In genomic region chr6:38307730-38308129, GRCh38 we compare ENCODE assay signal across 9 cellular contexts.
DNase-seq lines count a peak whose midpoint lies in the region; ATAC-seq, FAIRE-seq and TF ChIP-seq lines count a peak whose summit lies in the region.
"Had no signal": no experiment of that assay in that cellular context is flagged by ENCODE, and none has a peak within 500 bp of the region (broad histone marks: within the 10 kb centered on the region; RNA-seq: fewer than 3 reads in every experiment).

No MANE protein-coding gene starts in this region.

- no peaks in the 10 kb centered on the region for H3K9me3 Mint-ChIP-seq in activated T-cell treated with anti-CD3 and anti-CD28 coated beads, Interleukin-2, amount 50 U/mL, for 72 hours

- FAIRE-seq in GM12878 (lab: Jason Lieb, UNC), result peak; percentile 86

- H4K20me1 ChIP-seq in GM12878 (ENCODE audit: control insufficient read depth, insufficient read depth), result no peaks in the 10 kb centered on the region

- SMC1A ChIA-PET in GM12878 (lab: Charles Lee; ENCODE audit: uncharacterized antibody, unreplicated experiment), result interaction anchor here (0.8 to 2.1 kb wide), 15 partner anchors 8 to 477 kb away, joined by 3 to 6 read pairs (median 3); no protein-coding TSS in a partner anchor

- no peaks in the 10 kb centered on the region for H3K36me3 Mint-ChIP-seq in activated T-cell treated with anti-CD3 and anti-CD28 coated beads, Interleukin-2, amount 50 U/mL, for 72 hours (ENCODE audit: insufficient read depth in 2 of 2)

- ATAC-seq in GM21390 (IDR thresholded peaks at IDR 0.05; ENCODE audit: unreplicated experiment) (peak; percentile 66), HG03196 (IDR thresholded peaks at IDR 0.05; ENCODE audit: unreplicated experiment) (peak; percentile 79), GM12878 (peak; percentile 90)
- ATAC-seq in activated T-cell treated with anti-CD3 and anti-CD28 coated beads, Interleukin-2, amount 50 U/mL, for 72 hours (replicated peaks in 1 of 2), result no peak

- RAD21 ChIA-PET in GM12878 (lab: Charles Lee; ENCODE audit: unreplicated experiment), result interaction anchor here (1.0 to 1.5 kb wide), 5 partner anchors 45 to 186 kb away, joined by 3 to 5 read pairs (median 3); no protein-coding TSS in a partner anchor

- no peak for TF ChIP-seq POLR2A in GM12878 (IDR thresholded peaks at IDR 0.05; ENCODE audit: low read depth, low read length)

- peaks cover 14% of the 10 kb centered on the region for H3K4me1 Mint-ChIP-seq in activated T-cell treated with anti-CD3 and anti-CD28 coated beads, Interleukin-2, amount 50 U/mL, for 72 hours (ENCODE audit: low read depth)

- H2AFZ ChIP-seq in GM12878 (ENCODE audit: control insufficient read depth, low read depth, low read length), result peak overlapping the region; percentile 12; the same call in 1 of the 2 replicates

- DNase-seq in GM12865 (ENCODE audit: low read depth) (peak; percentile 84), GM12878 (ENCODE audit: low read depth, low spot score) (peak; percentile 72), retina (no peak), cerebellum (ENCODE audit: low spot score) (no peak), GDM1 (lab: John Stamatoyannopoulos, UW) (no peak)
- no peak for DNase-seq in activated T-cell treated with anti-CD3 and anti-CD28 coated beads, Interleukin-2, amount 50 U/mL, for 72 hours
- DNase-seq: GOT3 had no signal

- CTCF ChIA-PET in GM12878 (lab: Yijun Ruan, JAX), result interaction anchor here (0.9 to 1.4 kb wide), 3 partner anchors 13 to 263 kb away, joined by 3 to 7 read pairs (median 4); no protein-coding TSS in a partner anchor

- H3K79me2 ChIP-seq in GM12878 (ENCODE audit: control insufficient read depth, insufficient read depth, low read length), result no peaks in the 10 kb centered on the region

- POLR2A ChIA-PET in GM12878 (lab: Charles Lee), result interaction anchor here (0.5 to 1.9 kb wide), 3 partner anchors 8 to 256 kb away, joined by 4 to 6 read pairs (median 6); no protein-coding TSS in a partner anchor

- no peak overlapping the region for H3K4me3 Mint-ChIP-seq in activated T-cell treated with anti-CD3 and anti-CD28 coated beads, Interleukin-2, amount 50 U/mL, for 72 hours

- TF ChIP-seq RAD21 in GM12878 (IDR thresholded peaks at IDR 0.05; ENCODE audit: insufficient read depth, low read depth, low read length), result 0 out of 2 replicates have a peak, but pooled peaks have one; percentile 4

- H3K9me3 ChIP-seq in GM12878 (replicated peaks; ENCODE audit: control insufficient read depth, insufficient read depth, low read length), result peaks cover 2% of the 10 kb centered on the region; the same call in 2 of the 3 replicates

- no peaks in the 10 kb centered on the region for H3K27me3 Mint-ChIP-seq in activated T-cell treated with anti-CD3 and anti-CD28 coated beads, Interleukin-2, amount 50 U/mL, for 72 hours (ENCODE audit: low read depth)

- peak overlapping the region; percentile 30 for H3K4me2 ChIP-seq in GM12878 (ENCODE audit: control insufficient read depth, insufficient read depth)

- peak overlapping the region; percentile 17 for H3K9ac ChIP-seq in GM12878 (ENCODE audit: control insufficient read depth, insufficient read depth, low read length)

- peak in 1 of 2 experiments; percentile 42; a peak in 1 of 4 replicates for TF ChIP-seq EP300 in GM12878 (IDR thresholded peaks at IDR 0.05; ENCODE audit: borderline replicate concordance in 1 of 2, control insufficient read depth in 1 of 2, low read depth in 2 of 2, low read length in 2 of 2)

- H3K27me3 ChIP-seq in GM12878 (replicated peaks in 1 of 2; ENCODE audit: control insufficient read depth in 2 of 2, insufficient read depth in 2 of 2, low read length in 1 of 2), result no peaks in the 10 kb centered on the region

- in situ Hi-C loops in GM12878 (cut with MboI), result no loop called here

- H3K27ac ChIP-seq in GM12878 (ENCODE audit: control insufficient read depth, insufficient read depth), result peak overlapping the region; percentile 82

- intact Hi-C loops in GM12878 (cut with micrococcal nuclease; ENCODE audit: unreplicated experiment), result no loop called here

- H3K4me1 ChIP-seq in GM12878 (ENCODE audit: control insufficient read depth, insufficient read depth, low read length), result peaks cover 40% of the 10 kb centered on the region

- peak overlapping the region; percentile 17; the same call in 1 of the 2 replicates for H3K4me3 ChIP-seq in GM12865 (ENCODE audit: low read depth, low read length)
- H3K4me3 ChIP-seq in GM12878, result peak overlapping the region; percentile 13; the same call in 1 of the 2 replicates

- H3K27ac Mint-ChIP-seq in activated T-cell treated with anti-CD3 and anti-CD28 coated beads, Interleukin-2, amount 50 U/mL, for 72 hours, result no peak overlapping the region

- no peaks in the 10 kb centered on the region for H3K36me3 ChIP-seq in GM12878 (ENCODE audit: control insufficient read depth in 2 of 2, insufficient read depth in 2 of 2, low read length in 1 of 2)

- no TSS peak for BruUV-seq in GM12878 (replicated peaks; lab: Mats Ljungman, UMichigan)

- no peak for TF ChIP-seq CTCF in GM12865 (IDR thresholded peaks at IDR 0.05; ENCODE audit: insufficient read depth, low read depth, low read length, missing control alignments)
- TF ChIP-seq CTCF in GM12878 (IDR thresholded peaks at IDR 0.05 in 2 of 3, conservative IDR thresholded peaks at IDR 0.05 in 1 of 3; ENCODE audit: control insufficient read depth in 2 of 3, extremely low read depth in 1 of 3, insufficient read depth in 1 of 3, low read depth in 3 of 3, low read length in 3 of 3), result no peak

TF ChIP-seq in GM12878, 131 proteins besides CTCF, POLR2A, EP300 and RAD21 (continues in another document):
- peak; percentile 37 to 44; a peak in 2 of 4 replicates for TF ChIP-seq IKZF2 (IDR thresholded peaks at IDR 0.05)
- no peak for TF ChIP-seq SKIL (IDR thresholded peaks at IDR 0.05; ENCODE audit: low read depth, poor library complexity, severe bottlenecking)
- peak; percentile 68; the same call in 1 of the 2 replicates for TF ChIP-seq EZH2 (IDR thresholded peaks at IDR 0.05; ENCODE audit: borderline replicate concordance, control insufficient read depth, low read depth, low read length)
- 0 out of 2 replicates have a peak, but pooled peaks have one; percentile 24 for TF ChIP-seq IKZF1 (conservative IDR thresholded peaks at IDR 0.05)
- TF ChIP-seq, protein P1, sequence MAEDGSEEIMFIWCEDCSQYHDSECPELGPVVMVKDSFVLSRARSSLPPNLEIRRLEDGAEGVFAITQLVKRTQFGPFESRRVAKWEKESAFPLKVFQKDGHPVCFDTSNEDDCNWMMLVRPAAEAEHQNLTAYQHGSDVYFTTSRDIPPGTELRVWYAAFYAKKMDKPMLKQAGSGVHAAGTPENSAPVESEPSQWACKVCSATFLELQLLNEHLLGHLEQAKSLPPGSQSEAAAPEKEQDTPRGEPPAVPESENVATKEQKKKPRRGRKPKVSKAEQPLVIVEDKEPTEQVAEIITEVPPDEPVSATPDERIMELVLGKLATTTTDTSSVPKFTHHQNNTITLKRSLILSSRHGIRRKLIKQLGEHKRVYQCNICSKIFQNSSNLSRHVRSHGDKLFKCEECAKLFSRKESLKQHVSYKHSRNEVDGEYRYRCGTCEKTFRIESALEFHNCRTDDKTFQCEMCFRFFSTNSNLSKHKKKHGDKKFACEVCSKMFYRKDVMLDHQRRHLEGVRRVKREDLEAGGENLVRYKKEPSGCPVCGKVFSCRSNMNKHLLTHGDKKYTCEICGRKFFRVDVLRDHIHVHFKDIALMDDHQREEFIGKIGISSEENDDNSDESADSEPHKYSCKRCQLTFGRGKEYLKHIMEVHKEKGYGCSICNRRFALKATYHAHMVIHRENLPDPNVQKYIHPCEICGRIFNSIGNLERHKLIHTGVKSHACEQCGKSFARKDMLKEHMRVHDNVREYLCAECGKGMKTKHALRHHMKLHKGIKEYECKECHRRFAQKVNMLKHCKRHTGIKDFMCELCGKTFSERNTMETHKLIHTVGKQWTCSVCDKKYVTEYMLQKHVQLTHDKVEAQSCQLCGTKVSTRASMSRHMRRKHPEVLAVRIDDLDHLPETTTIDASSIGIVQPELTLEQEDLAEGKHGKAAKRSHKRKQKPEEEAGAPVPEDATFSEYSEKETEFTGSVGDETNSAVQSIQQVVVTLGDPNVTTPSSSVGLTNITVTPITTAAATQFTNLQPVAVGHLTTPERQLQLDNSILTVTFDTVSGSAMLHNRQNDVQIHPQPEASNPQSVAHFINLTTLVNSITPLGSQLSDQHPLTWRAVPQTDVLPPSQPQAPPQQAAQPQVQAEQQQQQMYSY (CRISPR knock-in tag; IDR thresholded peaks at IDR 0.05), result no peak
- no peak for TF ChIP-seq USF1 (IDR thresholded peaks at IDR 0.05; ENCODE audit: borderline replicate concordance, extremely low read length, insufficient read depth, low read depth, low read length)
- TF ChIP-seq POU2F2 (IDR thresholded peaks at IDR 0.05; ENCODE audit: borderline replicate concordance, low read depth, low read length), result peak; percentile 73; the same call in 1 of the 3 replicates
- peak; percentile 72; the same call in 1 of the 2 replicates for TF ChIP-seq SPI1 (IDR thresholded peaks at IDR 0.05; ENCODE audit: borderline replicate concordance, insufficient read depth, low read depth, low read length)

Comparison
In these comparisons a context has a peak if more than half of its experiments do, and no peak if none do; other contexts are left out.
1. DNase-seq: peak in GM12865 (single experiment) and GM12878 (single experiment); none in retina (single experiment), cerebellum (single experiment), GDM1 (single experiment) and activated T-cell treated with anti-CD3 and anti-CD28 coated beads, Interleukin-2, amount 50 U/mL, for 72 hours (0 of 2).
2. ATAC-seq: peak in GM21390 (single experiment), HG03196 (single experiment) and GM12878 (single experiment); none in activated T-cell treated with anti-CD3 and anti-CD28 coated beads, Interleukin-2, amount 50 U/mL, for 72 hours (0 of 2).